ENCODE assay signal across 2 cellular contexts in genomic region chr12:123141615-123142517, GRCh38.
A peak's percentile ranks its signal among the peaks of the same experiment; 100 is the strongest.
TF ChIP-seq lines count a peak whose summit lies in the region.

No MANE protein-coding gene starts in this region.

TF ChIP-seq in Ishikawa, 13 proteins besides CTCF, POLR2A, EP300 and RAD21 (continued from another document):
- TF ChIP-seq, protein P1, sequence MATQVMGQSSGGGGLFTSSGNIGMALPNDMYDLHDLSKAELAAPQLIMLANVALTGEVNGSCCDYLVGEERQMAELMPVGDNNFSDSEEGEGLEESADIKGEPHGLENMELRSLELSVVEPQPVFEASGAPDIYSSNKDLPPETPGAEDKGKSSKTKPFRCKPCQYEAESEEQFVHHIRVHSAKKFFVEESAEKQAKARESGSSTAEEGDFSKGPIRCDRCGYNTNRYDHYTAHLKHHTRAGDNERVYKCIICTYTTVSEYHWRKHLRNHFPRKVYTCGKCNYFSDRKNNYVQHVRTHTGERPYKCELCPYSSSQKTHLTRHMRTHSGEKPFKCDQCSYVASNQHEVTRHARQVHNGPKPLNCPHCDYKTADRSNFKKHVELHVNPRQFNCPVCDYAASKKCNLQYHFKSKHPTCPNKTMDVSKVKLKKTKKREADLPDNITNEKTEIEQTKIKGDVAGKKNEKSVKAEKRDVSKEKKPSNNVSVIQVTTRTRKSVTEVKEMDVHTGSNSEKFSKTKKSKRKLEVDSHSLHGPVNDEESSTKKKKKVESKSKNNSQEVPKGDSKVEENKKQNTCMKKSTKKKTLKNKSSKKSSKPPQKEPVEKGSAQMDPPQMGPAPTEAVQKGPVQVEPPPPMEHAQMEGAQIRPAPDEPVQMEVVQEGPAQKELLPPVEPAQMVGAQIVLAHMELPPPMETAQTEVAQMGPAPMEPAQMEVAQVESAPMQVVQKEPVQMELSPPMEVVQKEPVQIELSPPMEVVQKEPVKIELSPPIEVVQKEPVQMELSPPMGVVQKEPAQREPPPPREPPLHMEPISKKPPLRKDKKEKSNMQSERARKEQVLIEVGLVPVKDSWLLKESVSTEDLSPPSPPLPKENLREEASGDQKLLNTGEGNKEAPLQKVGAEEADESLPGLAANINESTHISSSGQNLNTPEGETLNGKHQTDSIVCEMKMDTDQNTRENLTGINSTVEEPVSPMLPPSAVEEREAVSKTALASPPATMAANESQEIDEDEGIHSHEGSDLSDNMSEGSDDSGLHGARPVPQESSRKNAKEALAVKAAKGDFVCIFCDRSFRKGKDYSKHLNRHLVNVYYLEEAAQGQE (IDR thresholded peaks at IDR 0.05; ENCODE audit: low read depth), result no peak
- TF ChIP-seq TAF1 (IDR thresholded peaks at IDR 0.05; ENCODE audit: low read depth) (no peak), TEAD4 (IDR thresholded peaks at IDR 0.05) (0 out of 2 replicates have a peak, but pooled peaks have one; percentile 17), USF1 (IDR thresholded peaks at IDR 0.05) (no peak)

TF ChIP-seq in K562, 482 proteins besides CTCF, POLR2A, EP300 and RAD21 (continued from another document):
- TF ChIP-seq ATF3 (IDR thresholded peaks at IDR 0.05) (peak; percentile 65; the same call in 1 of the 2 replicates), ATF3 (CRISPR knock-in tag; conservative IDR thresholded peaks at IDR 0.05) (no peak), MAFK (IDR thresholded peaks at IDR 0.05; ENCODE audit: low read length) (peak; percentile 71), FOSL1 (tag; conservative IDR thresholded peaks at IDR 0.05) (peak; percentile 84), ZNF76 (CRISPR knock-in tag; IDR thresholded peaks at IDR 0.05; ENCODE audit: borderline replicate concordance) (no peak), JUND (IDR thresholded peaks at IDR 0.05; ENCODE audit: borderline replicate concordance, low read depth, low read length) (peak; percentile 66; the same call in 1 of the 2 replicates), JUND (tag; IDR thresholded peaks at IDR 0.05; ENCODE audit: borderline replicate concordance, low read depth, low read length) (no peak), ESRRA (IDR thresholded peaks at IDR 0.05; ENCODE audit: borderline replicate concordance, low read depth) (peak; percentile 43; the same call in 1 of the 2 replicates), C11orf30 (IDR thresholded peaks at IDR 0.05; ENCODE audit: low read depth) (peak; percentile 50), ZSCAN29 (IDR thresholded peaks at IDR 0.05) (no peak)
- TF ChIP-seq, protein P2, sequence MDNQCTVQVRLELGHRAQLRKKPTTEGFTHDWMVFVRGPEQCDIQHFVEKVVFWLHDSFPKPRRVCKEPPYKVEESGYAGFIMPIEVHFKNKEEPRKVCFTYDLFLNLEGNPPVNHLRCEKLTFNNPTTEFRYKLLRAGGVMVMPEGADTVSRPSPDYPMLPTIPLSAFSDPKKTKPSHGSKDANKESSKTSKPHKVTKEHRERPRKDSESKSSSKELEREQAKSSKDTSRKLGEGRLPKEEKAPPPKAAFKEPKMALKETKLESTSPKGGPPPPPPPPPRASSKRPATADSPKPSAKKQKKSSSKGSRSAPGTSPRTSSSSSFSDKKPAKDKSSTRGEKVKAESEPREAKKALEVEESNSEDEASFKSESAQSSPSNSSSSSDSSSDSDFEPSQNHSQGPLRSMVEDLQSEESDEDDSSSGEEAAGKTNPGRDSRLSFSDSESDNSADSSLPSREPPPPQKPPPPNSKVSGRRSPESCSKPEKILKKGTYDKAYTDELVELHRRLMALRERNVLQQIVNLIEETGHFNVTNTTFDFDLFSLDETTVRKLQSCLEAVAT (IDR thresholded peaks at IDR 0.05), result peak in 1 of 2 experiments; percentile 85; a peak in 2 of 4 replicates
